8 cellular contexts compared by ENCODE assay signal in the genomic region with DNA sequence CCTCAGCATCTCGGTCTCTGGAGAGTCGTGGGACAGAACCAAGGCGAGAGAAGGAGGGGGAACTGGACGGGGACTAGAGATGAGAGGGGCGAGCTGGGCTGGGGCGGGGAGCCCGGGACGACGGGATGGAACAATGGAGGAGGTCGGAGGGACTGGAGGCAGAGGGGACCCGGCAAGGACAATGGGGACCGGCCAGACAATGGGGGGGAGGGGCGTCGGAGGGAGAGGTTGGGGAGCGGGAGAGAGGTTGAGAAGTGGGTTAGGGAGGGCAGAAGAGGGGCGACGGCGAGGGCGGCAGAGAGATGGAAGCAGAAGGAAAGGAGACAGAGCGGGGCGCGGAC. TPM values are rescaled to one million over a fixed set of nuclear protein-coding genes. Genes with fewer than 3 reads are reported as not detected.
DNase-seq lines count a peak whose midpoint lies in the region; ATAC-seq and TF ChIP-seq lines count a peak whose summit lies in the region.

No MANE protein-coding gene starts in this region.

- CTCF ChIA-PET in MCF 10A (lab: Yijun Ruan, JAX) (interaction anchor here (0.6 to 5.5 kb wide), 9 partner anchors 10 to 363 kb away, joined by 3 to 58 read pairs (median 5); a partner anchor contains a TSS), RWPE1 (lab: Yijun Ruan, JAX) (interaction anchor here (0.5 to 4.0 kb wide), 24 partner anchors 10 to 1845 kb away, joined by 3 to 90 read pairs (median 4); no protein-coding TSS in a partner anchor)

- no TSS peak for BruUV-seq in MCF 10A (replicated peaks; lab: Mats Ljungman, UMichigan)

- peak overlapping the region; percentile 58 for H3K4me3 Mint-ChIP-seq in MCF 10A (ENCODE audit: unreplicated experiment)

- H2AFZ ChIP-seq in mesenchymal stem cell (ENCODE audit: low read depth, low read length) = no peak overlapping the region

- peaks cover 14% of the 10 kb centered on the region for H3K4me1 ChIP-seq in cardiac muscle cell (ENCODE audit: low read depth)
- peaks cover 27% of the 10 kb centered on the region for H3K4me1 ChIP-seq in mesenchymal stem cell (ENCODE audit: control insufficient read depth, insufficient read depth, low read depth, low read length)
- peaks cover 27 to 37% (median 31%) of the 10 kb centered on the region in 4 donors for H3K4me1 ChIP-seq in upper lobe of left lung

- no peaks in the 10 kb centered on the region for H3K36me3 Mint-ChIP-seq in MCF 10A (ENCODE audit: insufficient read depth, unreplicated experiment)

- H3K4me1 Mint-ChIP-seq in MCF 10A (ENCODE audit: insufficient read depth, unreplicated experiment) = peaks cover 14% of the 10 kb centered on the region

- H3K9me3 Mint-ChIP-seq in MCF 10A (ENCODE audit: unreplicated experiment) = no peaks in the 10 kb centered on the region

- TF ChIP-seq CTCF in cardiac muscle cell (IDR thresholded peaks at IDR 0.05; ENCODE audit: low read depth, low read length) (no peak), MCF 10A (IDR thresholded peaks at IDR 0.05; ENCODE audit: unreplicated experiment) (no peak), upper lobe of left lung (IDR thresholded peaks at IDR 0.05) (no peak), RWPE1 (conservative IDR thresholded peaks at IDR 0.05; ENCODE audit: low read depth) (no peak)

- DNase-seq in cardiac muscle cell (ENCODE audit: low read depth in 1 of 2, low spot score in 1 of 2) (no peak), Right ventricle myocardium inferior (ENCODE audit: missing footprints) (no peak), MCF 10A (ENCODE audit: unreplicated experiment) (no peak), mesenchymal stem cell (no peak), upper lobe of left lung (peak in 1 of 2 donors; percentile 77), RWPE1 (ENCODE audit: low spot score) (no peak), NOMO-1 treated with DMSO at 0.1 percent for 48 hours (lab: John Stamatoyannopoulos, UW; ENCODE audit: unreplicated experiment) (no peak), KG1 (lab: John Stamatoyannopoulos, UW) (no peak)

- H2BK15ac ChIP-seq in mesenchymal stem cell (ENCODE audit: low read depth, poor library complexity, severe bottlenecking) = peak overlapping the region; percentile 57

- H2AK5ac ChIP-seq in mesenchymal stem cell (ENCODE audit: low read length, severe bottlenecking) = no peak overlapping the region

- no peaks in the 10 kb centered on the region for H3K9me3 ChIP-seq in cardiac muscle cell (ENCODE audit: low read depth)
- H3K9me3 ChIP-seq in mesenchymal stem cell (ENCODE audit: control insufficient read depth, low read length) = no peaks in the 10 kb centered on the region
- no peaks in the 10 kb centered on the region for H3K9me3 ChIP-seq in upper lobe of left lung

- no peak overlapping the region for H3K4ac ChIP-seq in mesenchymal stem cell (ENCODE audit: low read depth in 1 of 2, low read length in 2 of 2)

- H3K14ac ChIP-seq in mesenchymal stem cell (ENCODE audit: low read length in 2 of 2) = no peak overlapping the region

- H3K27me3 Mint-ChIP-seq in MCF 10A (ENCODE audit: insufficient read depth, unreplicated experiment) = peaks cover 71% of the 10 kb centered on the region

- H3K4me3 ChIP-seq in cardiac muscle cell (peak overlapping the region; percentile 43), mesenchymal stem cell (ENCODE audit: insufficient read depth in 1 of 2, low read depth in 1 of 2, low read length in 2 of 2) (no peak overlapping the region), upper lobe of left lung (peak overlapping the region in 3 of 4 donors; percentile 39 to 54 (median 51))

- no peak overlapping the region for H2BK5ac ChIP-seq in mesenchymal stem cell (ENCODE audit: low read depth, low read length, poor library complexity, severe bottlenecking)

- no peaks in the 10 kb centered on the region for H3K36me3 ChIP-seq in cardiac muscle cell
- no peaks in the 10 kb centered on the region for H3K36me3 ChIP-seq in mesenchymal stem cell (ENCODE audit: control insufficient read depth in 1 of 2, insufficient read depth in 2 of 2, low read depth in 1 of 2, low read length in 2 of 2)
- H3K36me3 ChIP-seq in upper lobe of left lung = no peaks in the 10 kb centered on the region

- no peak overlapping the region for H2BK120ac ChIP-seq in mesenchymal stem cell (ENCODE audit: low read depth, low read length)

- H3K9ac ChIP-seq in mesenchymal stem cell (ENCODE audit: low read length) = no peak overlapping the region

- no peak overlapping the region for H3K27ac Mint-ChIP-seq in MCF 10A (ENCODE audit: low read depth, unreplicated experiment)

- peak overlapping the region in 1 of 2 experiments; percentile 11 for H3K23ac ChIP-seq in mesenchymal stem cell (ENCODE audit: low read length in 2 of 2)

- H3K27me3 ChIP-seq in cardiac muscle cell = peaks cover 51% of the 10 kb centered on the region
- peaks cover 87% of the 10 kb centered on the region in 2 experiments for H3K27me3 ChIP-seq in mesenchymal stem cell (ENCODE audit: control insufficient read depth in 1 of 2, insufficient read depth in 1 of 2, low read length in 2 of 2)
- H3K27me3 ChIP-seq in upper lobe of left lung = peaks cover 0 to 58% (median 31%) of the 10 kb centered on the region in 4 donors

- WGBS in mesenchymal stem cell = 1% methylated on average over 20 of the region's 22 CpGs
- WGBS in upper lobe of left lung, 2 donors = 3 to 4% methylated on average over 22 of the region's 22 CpGs

- H4K8ac ChIP-seq in mesenchymal stem cell (ENCODE audit: low read length) = no peak overlapping the region

- TF ChIP-seq POLR2A in upper lobe of left lung (IDR thresholded peaks at IDR 0.05) = no peak

- H3K27ac ChIP-seq in cardiac muscle cell (no peak overlapping the region), mesenchymal stem cell (ENCODE audit: low read length, poor library complexity, severe bottlenecking) (no peak overlapping the region), upper lobe of left lung (peak overlapping the region in 1 of 4 donors; percentile 14), RWPE1 (no peak overlapping the region)

- TF ChIP-seq EP300 in upper lobe of left lung (IDR thresholded peaks at IDR 0.05) = no peak

- intact Hi-C loops in Right ventricle myocardium inferior (cut with DNase I) = loop anchor here (2.0 to 5.0 kb wide), 4 partner anchors 19 to 59 kb away; no protein-coding TSS in a partner anchor
- intact Hi-C loops in MCF 10A (cut with micrococcal nuclease) = loop anchor here (1.0 to 2.0 kb wide), 3 partner anchors 52 to 61 kb away; no protein-coding TSS in a partner anchor

- POLR2A ChIA-PET in MCF 10A (lab: Yijun Ruan, JAX) (interaction anchor here (0.7 to 2.0 kb wide), 4 partner anchors 20 to 62 kb away, joined by 3 to 8 read pairs (median 4); no protein-coding TSS in a partner anchor), RWPE1 (lab: Yijun Ruan, JAX; ENCODE audit: low non-redundant PET) (no interaction called here)

- no peak for ATAC-seq in Right ventricle myocardium inferior
- ATAC-seq in upper lobe of left lung (ENCODE audit: low FRiP score in 2 of 2) = no peak

- H2BK12ac ChIP-seq in mesenchymal stem cell (ENCODE audit: low read length in 2 of 2) = no peak overlapping the region

- no peak overlapping the region for H4K91ac ChIP-seq in mesenchymal stem cell (ENCODE audit: low read length)

- no peak overlapping the region for H3K4me2 ChIP-seq in mesenchymal stem cell (ENCODE audit: low read length, poor library complexity, severe bottlenecking)

- no peaks in the 10 kb centered on the region for H3K79me1 ChIP-seq in mesenchymal stem cell (replicated peaks; ENCODE audit: low read length, poor library complexity, severe bottlenecking)

- no peak overlapping the region for H3K18ac ChIP-seq in mesenchymal stem cell (ENCODE audit: low read depth in 1 of 2, low read length in 2 of 2)

RNA-seq across cellular contexts. Expression of a gene that starts 0.7 kb away (rescaled TPM):
- total RNA-seq in cardiac muscle cell (16.5 and 31.3 TPM in 2 replicates), Right ventricle myocardium inferior (10.0 TPM), MCF 10A (2022) (0.22 and 0.26 TPM in 2 replicates), upper lobe of left lung (1 to 10 TPM; 1.3 to 2.9 (median 2.2) TPM)
- 12.2 and 27.0 TPM in 2 replicates for polyA plus RNA-seq in cardiac muscle cell
- 12.1 TPM for polyA plus RNA-seq in mesenchymal stem cell (2013, experiment 1 of 2)
- 11.7 TPM for polyA plus RNA-seq in mesenchymal stem cell (2013, experiment 2 of 2)

Comparison
In these comparisons a context has a peak if more than half of its experiments do, and no peak if none do; other contexts are left out.
1. H3K4me3 ChIP-seq: peak in cardiac muscle cell (single experiment) and upper lobe of left lung (3 of 4); none in mesenchymal stem cell (0 of 2).